ENCODE assay signal across 9 cellular contexts in genomic region chr10:114504769-114505579, GRCh38.
A peak's percentile ranks its signal among the peaks of the same experiment; 100 is the strongest.
DNase-seq lines count a peak whose midpoint lies in the region; ATAC-seq and TF ChIP-seq lines count a peak whose summit lies in the region.
"Had no signal": no experiment of that assay in that cellular context is flagged by ENCODE, and none has a peak within 500 bp of the region (broad histone marks: within the 10 kb centered on the region; RNA-seq: fewer than 3 reads in every experiment).

No MANE protein-coding gene starts in this region.

- no peaks in the 10 kb centered on the region for H3K9me3 ChIP-seq in muscle layer of duodenum (ENCODE audit: control insufficient read depth in 1 of 2, low read length in 2 of 2)

- peak overlapping the region; percentile 15; the same call in 1 of the 2 replicates for H3K4me3 ChIP-seq in ACC112 (ENCODE audit: low read depth, low read length)
- H3K4me3 ChIP-seq in muscle layer of duodenum (ENCODE audit: low read depth in 1 of 2, low read length in 2 of 2) = no peak overlapping the region

- peaks cover 18% of the 10 kb centered on the region for H3K4me1 ChIP-seq in ACC112 (ENCODE audit: control insufficient read depth, insufficient read depth, low read length, unreplicated experiment)
- H3K4me1 ChIP-seq in muscle layer of duodenum (ENCODE audit: control insufficient read depth in 1 of 2, insufficient read depth in 2 of 2, low read length in 2 of 2) = peaks cover 17 to 23% of the 10 kb centered on the region in 2 donors

- ATAC-seq in GM21576 (IDR thresholded peaks at IDR 0.05; ENCODE audit: unreplicated experiment) = no peak
- no peak for ATAC-seq in GM21423 (IDR thresholded peaks at IDR 0.05; ENCODE audit: unreplicated experiment)

- DNase-seq in LHCN-M2 (ENCODE audit: low read depth) = peak; percentile 81
- DNase-seq in epithelial cell of prostate (ENCODE audit: low read depth, low spot score) = peak; percentile 44
- no peak for DNase-seq in erythroblast (lab: John Stamatoyannopoulos, UW)
- no peak for DNase-seq in effector CD4-positive, alpha-beta T cell
- DNase-seq: stimulated activated CD4-positive, alpha-beta T cell treated with anti-CD3 and anti-CD28 coated beads, Interleukin-2, amount 100 ng/mL, for 48 hours had no signal

- H2AFZ ChIP-seq in ACC112 (ENCODE audit: low read length, unreplicated experiment) = peak overlapping the region; percentile 46

- no peak for TF ChIP-seq POLR2A in erythroblast (IDR thresholded peaks at IDR 0.05; ENCODE audit: low read length)

- no peaks in the 10 kb centered on the region for H3K36me3 ChIP-seq in ACC112 (ENCODE audit: insufficient read depth, low read length)
- H3K36me3 ChIP-seq in muscle layer of duodenum (ENCODE audit: control insufficient read depth in 1 of 2, insufficient read depth in 2 of 2, low read length in 2 of 2) = no peaks in the 10 kb centered on the region

- H3K27me3 ChIP-seq in ACC112 (ENCODE audit: insufficient read depth, low read length) (no peaks in the 10 kb centered on the region), muscle layer of duodenum (ENCODE audit: low read depth, low read length) (no peaks in the 10 kb centered on the region)

- no peaks in the 10 kb centered on the region for H3K79me2 ChIP-seq in ACC112 (ENCODE audit: control insufficient read depth, insufficient read depth, low read length, unreplicated experiment)

- H3K27ac ChIP-seq in ACC112 (ENCODE audit: low read depth, low read length) (peak overlapping the region; percentile 82), epithelial cell of prostate (peak overlapping the region; percentile 48), muscle layer of duodenum (ENCODE audit: low read length) (peak overlapping the region; percentile 40)

Comparison
In these comparisons a context has a peak if more than half of its experiments do, and no peak if none do; other contexts are left out.
1. DNase-seq: peak in LHCN-M2 (single experiment) and epithelial cell of prostate (single experiment); none in erythroblast (0 of 2) and effector CD4-positive, alpha-beta T cell (single experiment).
2. Peak in every context shown above with its lines, with median percentiles within 50 percentile points of each other: H3K27ac ChIP-seq.